Comparison of ENCODE assay signal across 9 cellular contexts in genomic region chr7:138865843-138866242, GRCh38.
DNase-seq lines count a peak whose midpoint lies in the region; ATAC-seq lines count a peak whose summit lies in the region.
"Had no signal": no experiment of that assay in that cellular context is flagged by ENCODE, and none has a peak within 500 bp of the region (broad histone marks: within the 10 kb centered on the region; RNA-seq: fewer than 3 reads in every experiment).

No MANE protein-coding gene starts in this region.

- peak; percentile 28 to 53 for ATAC-seq in activated CD4-positive, CD25-positive, alpha-beta regulatory T cell treated with anti-CD3 and anti-CD28 coated beads, Interleukin-2, amount 50 U/mL, for 24 hours
- ATAC-seq in activated naive CD8-positive, alpha-beta T cell treated with anti-CD3 and anti-CD28 coated beads, Interleukin-2, amount 10 ng/mL, durations not matched to agents 7 days and 5 days (ENCODE audit: low read depth) = peak; percentile 92
- ATAC-seq: Panc1 had no signal

- peak overlapping the region; percentile 70 for H3K27ac Mint-ChIP-seq in activated naive CD8-positive, alpha-beta T cell treated with anti-CD3 and anti-CD28 coated beads, Interleukin-2, amount 10 ng/mL, durations not matched to agents 7 days and 5 days

- POLR2A ChIA-PET in activated naive CD8-positive, alpha-beta T cell treated with anti-CD3 and anti-CD28 coated beads, Interleukin-2, amount 10 ng/mL, durations not matched to agents 7 days and 5 days (lab: Charles Lee) = no interaction called here

- H3K9me3 Mint-ChIP-seq in activated naive CD8-positive, alpha-beta T cell treated with anti-CD3 and anti-CD28 coated beads, Interleukin-2, amount 10 ng/mL, durations not matched to agents 7 days and 5 days = no peaks in the 10 kb centered on the region

- H3K27me3 Mint-ChIP-seq in activated naive CD8-positive, alpha-beta T cell treated with anti-CD3 and anti-CD28 coated beads, Interleukin-2, amount 10 ng/mL, durations not matched to agents 7 days and 5 days = no peaks in the 10 kb centered on the region

- H3K4me1 Mint-ChIP-seq in activated naive CD8-positive, alpha-beta T cell treated with anti-CD3 and anti-CD28 coated beads, Interleukin-2, amount 10 ng/mL, durations not matched to agents 7 days and 5 days = peaks cover 8% of the 10 kb centered on the region

- no peak for DNase-seq in activated CD4-positive, CD25-positive, alpha-beta regulatory T cell (lab: John Stamatoyannopoulos, UW)
- peak; percentile 54 for DNase-seq in NOMO-1 treated with DMSO at 0.1 percent for 48 hours (lab: John Stamatoyannopoulos, UW; ENCODE audit: unreplicated experiment)
- peak; percentile 48 for DNase-seq in activated naive CD8-positive, alpha-beta T cell treated with anti-CD3 and anti-CD28 coated beads, Interleukin-2, amount 10 ng/mL, durations not matched to agents 7 days and 5 days
- peak in 2 of 3 experiments; percentile 15 to 22 for DNase-seq in stimulated activated CD4-positive, alpha-beta T cell treated with anti-CD3 and anti-CD28 coated beads, TNF-alpha, amount 100 ng/mL, for 4 hours (ENCODE audit: low read depth in 3 of 3)
- DNase-seq in NCI-H1417 treated with DMSO at 0.1 percent for 48 hours (lab: John Stamatoyannopoulos, UW) = no peak
- DNase-seq in foreskin melanocyte = no peak
- DNase-seq in NCI-H1436 treated with DMSO at 0.1 percent for 48 hours (lab: John Stamatoyannopoulos, UW) = no peak

- no peaks in the 10 kb centered on the region for H3K36me3 Mint-ChIP-seq in activated naive CD8-positive, alpha-beta T cell treated with anti-CD3 and anti-CD28 coated beads, Interleukin-2, amount 10 ng/mL, durations not matched to agents 7 days and 5 days

- no peak overlapping the region for H3K4me3 Mint-ChIP-seq in activated naive CD8-positive, alpha-beta T cell treated with anti-CD3 and anti-CD28 coated beads, Interleukin-2, amount 10 ng/mL, durations not matched to agents 7 days and 5 days

Comparison
In these comparisons a context has a peak if more than half of its experiments do, and no peak if none do; other contexts are left out.
1. DNase-seq: peak in NOMO-1 treated with DMSO at 0.1 percent for 48 hours (single experiment), activated naive CD8-positive, alpha-beta T cell treated with anti-CD3 and anti-CD28 coated beads, Interleukin-2, amount 10 ng/mL, durations not matched to agents 7 days and 5 days (single experiment) and stimulated activated CD4-positive, alpha-beta T cell treated with anti-CD3 and anti-CD28 coated beads, TNF-alpha, amount 100 ng/mL, for 4 hours (2 of 3); none in activated CD4-positive, CD25-positive, alpha-beta regulatory T cell (0 of 4), NCI-H1417 treated with DMSO at 0.1 percent for 48 hours (single experiment), foreskin melanocyte (single experiment) and NCI-H1436 treated with DMSO at 0.1 percent for 48 hours (single experiment).